Comparison of ENCODE assay signal across 1 cellular context in genomic region chr1:103516693-103517092, GRCh38.
TF ChIP-seq lines count a peak whose summit lies in the region.

No MANE protein-coding gene starts in this region.

TF ChIP-seq in GM23338, 12 proteins besides CTCF, POLR2A, EP300 and RAD21 (continued from another document):
- TF ChIP-seq ZNF462 (CRISPR knock-in tag; IDR thresholded peaks at IDR 0.05) (no peak), ZNF114 (CRISPR knock-in tag; IDR thresholded peaks at IDR 0.05) (no peak), EZH2 (IDR thresholded peaks at IDR 0.05; ENCODE audit: low read depth, unreplicated experiment) (no peak), ZNF331 (CRISPR knock-in tag; IDR thresholded peaks at IDR 0.05; ENCODE audit: low read depth) (no peak), REST (IDR thresholded peaks at IDR 0.05; ENCODE audit: unreplicated experiment) (no peak), CREB1 (CRISPR knock-in tag; IDR thresholded peaks at IDR 0.05; ENCODE audit: low read depth) (no peak), STAT1 (IDR thresholded peaks at IDR 0.05; ENCODE audit: unreplicated experiment) (no peak), JUNB (IDR thresholded peaks at IDR 0.05; ENCODE audit: unreplicated experiment) (no peak), NANOG (IDR thresholded peaks at IDR 0.05; ENCODE audit: borderline replicate concordance) (no peak), POLR2AphosphoS5 (IDR thresholded peaks at IDR 0.05; ENCODE audit: low read depth) (no peak), ETS1 (IDR thresholded peaks at IDR 0.05) (no peak)
